In genomic region chr2:111025288-111025687, GRCh38 we compare ENCODE assay signal across 25 cellular contexts.
"Had no signal": no experiment of that assay in that cellular context is flagged by ENCODE, and none has a peak within 500 bp of the region (broad histone marks: within the 10 kb centered on the region; RNA-seq: fewer than 3 reads in every experiment).

No MANE protein-coding gene starts in this region.

- H3K36me3 ChIP-seq: gastroesophageal sphincter, heart left ventricle, uterus had no signal

- H3K4me1 Mint-ChIP-seq: activated B cell treated with CpG ODN at 0.5 μM for 24 hours; activated naive CD8-positive, alpha-beta T cell treated with anti-CD3 and anti-CD28 coated beads, Interleukin-2, amount 10 ng/mL, durations not matched to agents 7 days and 5 days had no signal

- H3K9me3 Mint-ChIP-seq: activated B cell treated with CpG ODN at 0.5 μM for 24 hours; activated naive CD8-positive, alpha-beta T cell treated with anti-CD3 and anti-CD28 coated beads, Interleukin-2, amount 10 ng/mL, durations not matched to agents 7 days and 5 days; activated T-cell treated with anti-CD3 and anti-CD28 coated beads, Interleukin-2, amount 50 U/mL, for 24 hours; stimulated activated memory B cell treated with anti-CD40 and anti-IgM and Interleukin-4, amounts not matched to agents 10 μg/mL and 1 μg/mL and 100 μg/mL, for 72 hours; T-helper 1 cell treated with Interleukin-12 subunit alpha and Interleukin-12 subunit beta and Interleukin-4 antibody, amounts not matched to agents 30 μg/mL and 1 μg/mL, for 36 hours had no signal

- ATAC-seq: gastroesophageal sphincter; heart left ventricle; left cardiac atrium; sciatic nerve; stimulated activated memory B cell treated with anti-CD40 and anti-IgM and Interleukin-4, amounts not matched to agents 10 μg/mL and 1 μg/mL and 100 μg/mL, for 72 hours had no signal

- H3K4me3 ChIP-seq: gastroesophageal sphincter, heart left ventricle, testis, uterus had no signal

- H3K27ac Mint-ChIP-seq: activated B cell treated with CpG ODN at 0.5 μM for 24 hours; activated CD4-positive, alpha-beta memory T cell treated with anti-CD3 and anti-CD28 coated beads for 36 hours; activated naive CD8-positive, alpha-beta T cell treated with anti-CD3 and anti-CD28 coated beads, Interleukin-2, amount 10 ng/mL, durations not matched to agents 7 days and 5 days; activated T-cell treated with anti-CD3 and anti-CD28 coated beads, Interleukin-2, amount 50 U/mL, for 24 hours; nephron progenitor cell; stimulated activated memory B cell treated with anti-CD40 and anti-IgM and Interleukin-4, amounts not matched to agents 10 μg/mL and 1 μg/mL and 100 μg/mL, for 72 hours; T-helper 1 cell treated with Interleukin-12 subunit alpha and Interleukin-12 subunit beta and Interleukin-4 antibody, amounts not matched to agents 30 μg/mL and 1 μg/mL, for 36 hours had no signal

- H3K36me3 Mint-ChIP-seq: activated CD4-positive, alpha-beta memory T cell treated with anti-CD3 and anti-CD28 coated beads for 36 hours; activated naive CD8-positive, alpha-beta T cell treated with anti-CD3 and anti-CD28 coated beads, Interleukin-2, amount 10 ng/mL, durations not matched to agents 7 days and 5 days; stimulated activated memory B cell treated with anti-CD40 and anti-IgM and Interleukin-4, amounts not matched to agents 10 μg/mL and 1 μg/mL and 100 μg/mL, for 72 hours had no signal

- H3K9me3 ChIP-seq: testis, uterus had no signal

- DNase-seq: activated B cell treated with CpG ODN at 0.5 μM for 24 hours; activated CD4-positive, alpha-beta memory T cell treated with anti-CD3 and anti-CD28 coated beads for 36 hours; activated CD4-positive, alpha-beta T cell treated with anti-CD3 and anti-CD28 coated beads for 48 hours; activated naive CD4-positive, alpha-beta T cell treated with Interleukin-2 at 50 U/mL for 16 hours; activated naive CD8-positive, alpha-beta T cell treated with anti-CD3 and anti-CD28 coated beads, Interleukin-2, amount 10 ng/mL, durations not matched to agents 7 days and 5 days; activated T-cell treated with anti-CD3 and anti-CD28 coated beads, Interleukin-2, amount 50 U/mL, for 24 hours; amygdala; cortex of kidney; heart left ventricle; islet precursor cell; left cardiac atrium; midbrain; nephron progenitor cell; occipital lobe; posterior cingulate gyrus; stimulated activated CD4-positive, alpha-beta T cell treated with anti-CD3 and anti-CD28 coated beads, Interleukin-2, amount 100 ng/mL, for 24 hours; T1000; testis; trophoblast cell; uterus had no signal

- H3K4me1 ChIP-seq: gastroesophageal sphincter, testis, uterus had no signal

- H3K27me3 ChIP-seq: gastroesophageal sphincter, heart left ventricle, testis, uterus had no signal

- H3K4me3 Mint-ChIP-seq: activated B cell treated with CpG ODN at 0.5 μM for 24 hours; activated CD4-positive, alpha-beta memory T cell treated with anti-CD3 and anti-CD28 coated beads for 36 hours; activated naive CD8-positive, alpha-beta T cell treated with anti-CD3 and anti-CD28 coated beads, Interleukin-2, amount 10 ng/mL, durations not matched to agents 7 days and 5 days; activated T-cell treated with anti-CD3 and anti-CD28 coated beads, Interleukin-2, amount 50 U/mL, for 24 hours; nephron progenitor cell; stimulated activated memory B cell treated with anti-CD40 and anti-IgM and Interleukin-4, amounts not matched to agents 10 μg/mL and 1 μg/mL and 100 μg/mL, for 72 hours; T-helper 1 cell treated with Interleukin-12 subunit alpha and Interleukin-12 subunit beta and Interleukin-4 antibody, amounts not matched to agents 30 μg/mL and 1 μg/mL, for 36 hours had no signal

- H3K27ac ChIP-seq: epithelial cell of prostate, gastroesophageal sphincter, heart left ventricle, testis, uterus had no signal
